12 cellular contexts compared by ENCODE assay signal in genomic region chr6:70857387-70858077, GRCh38.
DNase-seq lines count a peak whose midpoint lies in the region; ATAC-seq, FAIRE-seq and TF ChIP-seq lines count a peak whose summit lies in the region.
"Had no signal": no experiment of that assay in that cellular context is flagged by ENCODE, and none has a peak within 500 bp of the region (broad histone marks: within the 10 kb centered on the region; RNA-seq: fewer than 3 reads in every experiment).

No MANE protein-coding gene starts in this region.

- H3K4me1 ChIP-seq in astrocyte (ENCODE audit: insufficient read depth, low read length), result no peaks in the 10 kb centered on the region
- no peaks in the 10 kb centered on the region for H3K4me1 ChIP-seq in colonic mucosa
- no peaks in the 10 kb centered on the region for H3K4me1 ChIP-seq in PC-3 (ENCODE audit: insufficient read depth, low read length)

- no peak overlapping the region for H3K4me3 Mint-ChIP-seq in astrocyte (ENCODE audit: unreplicated experiment)

- H4K20me1 ChIP-seq in astrocyte (ENCODE audit: insufficient read depth, low read length) (no peaks in the 10 kb centered on the region), PC-3 (ENCODE audit: low read length) (no peaks in the 10 kb centered on the region)

- H2AFZ ChIP-seq in astrocyte (ENCODE audit: low read depth, low read length) (no peak overlapping the region), PC-3 (ENCODE audit: low read length) (no peak overlapping the region)

- H3K9ac ChIP-seq in astrocyte (ENCODE audit: low read length), result no peak overlapping the region
- no peak overlapping the region for H3K9ac ChIP-seq in colonic mucosa (ENCODE audit: low read depth in 2 of 2, low read length in 2 of 2)
- no peak overlapping the region for H3K9ac ChIP-seq in PC-3 (ENCODE audit: low read length)

- no peaks in the 10 kb centered on the region for H3K9me2 ChIP-seq in PC-3 (replicated peaks; ENCODE audit: low read length)

- H3K36me3 Mint-ChIP-seq in astrocyte (ENCODE audit: low read depth, unreplicated experiment), result peaks cover 11% of the 10 kb centered on the region

- H3K79me2 ChIP-seq in astrocyte (ENCODE audit: insufficient read depth, low read length), result no peaks in the 10 kb centered on the region
- no peaks in the 10 kb centered on the region for H3K79me2 ChIP-seq in PC-3 (ENCODE audit: low read length)

- intact Hi-C loops in colonic mucosa (cut with DNase I), result no loop called here
- intact Hi-C loops in PC-3 (cut with micrococcal nuclease), result no loop called here

- no peak for TF ChIP-seq CTCF in astrocyte (IDR thresholded peaks at IDR 0.05; ENCODE audit: insufficient read depth, low read depth, low read length)
- TF ChIP-seq CTCF in colonic mucosa (IDR thresholded peaks at IDR 0.05), result no peak
- TF ChIP-seq CTCF in PC-3 (conservative IDR thresholded peaks at IDR 0.05; ENCODE audit: low read depth, low read length), result no peak

- peak; percentile 100 for ATAC-seq in GM18909 (IDR thresholded peaks at IDR 0.05; ENCODE audit: poor library complexity, unreplicated experiment)
- ATAC-seq in GM21717 (IDR thresholded peaks at IDR 0.05; ENCODE audit: unreplicated experiment), result peak; percentile 98
- peak; percentile 100 for ATAC-seq in HG03159 (IDR thresholded peaks at IDR 0.05; ENCODE audit: unreplicated experiment)
- no peak for ATAC-seq in PC-3

- FAIRE-seq in astrocyte (lab: Jason Lieb, UNC), result peak; percentile 17

- H3F3A ChIP-seq in PC-3 (ENCODE audit: low read length, unreplicated experiment), result no peaks in the 10 kb centered on the region

- H3K4me3 ChIP-seq in astrocyte (ENCODE audit: insufficient read depth, low read depth, low read length) (no peak overlapping the region), colonic mucosa (no peak overlapping the region), PC-3 (ENCODE audit: low read length) (no peak overlapping the region)

- DNase-seq in astrocyte (ENCODE audit: low read depth), result no peak
- DNase-seq in NCI-H524 treated with DMSO at 0.1 percent for 48 hours (lab: John Stamatoyannopoulos, UW), result no peak
- no peak for DNase-seq in colonic mucosa
- no peak for DNase-seq in NCI-H1694 treated with DMSO at 0.1 percent for 48 hours (lab: John Stamatoyannopoulos, UW)
- DNase-seq in PC-3, result no peak
- DNase-seq: activated naive CD4-positive, alpha-beta T cell treated with anti-CD3 and anti-CD28 coated beads, Interleukin-2, amount 50 U/mL, for 16 hours; NCI-H1092; RPMI8226; stimulated activated CD8-positive, alpha-beta memory T cell treated with anti-CD3 and anti-CD28 coated beads, Interleukin-4, amount 100 ng/mL, for 48 hours had no signal

- POLR2A ChIA-PET in PC-3 (lab: Charles Lee; ENCODE audit: unreplicated experiment), result no interaction called here

- peaks cover 7% of the 10 kb centered on the region for H3K36me3 ChIP-seq in astrocyte (ENCODE audit: insufficient read depth, low read length)
- H3K36me3 ChIP-seq in colonic mucosa, result no peaks in the 10 kb centered on the region
- no peaks in the 10 kb centered on the region for H3K36me3 ChIP-seq in PC-3 (ENCODE audit: low read depth, low read length)

- H3K27ac Mint-ChIP-seq in astrocyte (ENCODE audit: unreplicated experiment), result no peak overlapping the region

- no peak overlapping the region for H3K4me2 ChIP-seq in astrocyte (ENCODE audit: low read length)
- H3K4me2 ChIP-seq in PC-3 (ENCODE audit: low read length), result no peak overlapping the region

- H3K27me3 ChIP-seq in astrocyte (ENCODE audit: insufficient read depth, low read length) (no peaks in the 10 kb centered on the region), colonic mucosa (no peaks in the 10 kb centered on the region), PC-3 (ENCODE audit: low read length) (no peaks in the 10 kb centered on the region)

- no TSS peak for BruUV-seq in PC-3 (replicated peaks; lab: Mats Ljungman, UMichigan)

- H3K27me3 Mint-ChIP-seq in astrocyte (ENCODE audit: low read depth, unreplicated experiment), result no peaks in the 10 kb centered on the region

- peaks cover 5% of the 10 kb centered on the region for H3K4me1 Mint-ChIP-seq in astrocyte (ENCODE audit: low read depth, unreplicated experiment)

- H3K9me3 ChIP-seq in astrocyte (ENCODE audit: insufficient read depth, low read depth, low read length) (no peaks in the 10 kb centered on the region), colonic mucosa (no peaks in the 10 kb centered on the region), PC-3 (ENCODE audit: low read length) (no peaks in the 10 kb centered on the region)

- H3K9me3 Mint-ChIP-seq in astrocyte (ENCODE audit: unreplicated experiment), result no peaks in the 10 kb centered on the region

- CTCF ChIA-PET in PC-3 (lab: Charles Lee), result no interaction called here

- H3K27ac ChIP-seq in astrocyte (ENCODE audit: low read depth, low read length), result no peak overlapping the region
- no peak overlapping the region for H3K27ac ChIP-seq in colonic mucosa
- no peak overlapping the region for H3K27ac ChIP-seq in PC-3 (ENCODE audit: low read length)
